Comparison of ENCODE assay signal across 9 cellular contexts in the genomic region with DNA sequence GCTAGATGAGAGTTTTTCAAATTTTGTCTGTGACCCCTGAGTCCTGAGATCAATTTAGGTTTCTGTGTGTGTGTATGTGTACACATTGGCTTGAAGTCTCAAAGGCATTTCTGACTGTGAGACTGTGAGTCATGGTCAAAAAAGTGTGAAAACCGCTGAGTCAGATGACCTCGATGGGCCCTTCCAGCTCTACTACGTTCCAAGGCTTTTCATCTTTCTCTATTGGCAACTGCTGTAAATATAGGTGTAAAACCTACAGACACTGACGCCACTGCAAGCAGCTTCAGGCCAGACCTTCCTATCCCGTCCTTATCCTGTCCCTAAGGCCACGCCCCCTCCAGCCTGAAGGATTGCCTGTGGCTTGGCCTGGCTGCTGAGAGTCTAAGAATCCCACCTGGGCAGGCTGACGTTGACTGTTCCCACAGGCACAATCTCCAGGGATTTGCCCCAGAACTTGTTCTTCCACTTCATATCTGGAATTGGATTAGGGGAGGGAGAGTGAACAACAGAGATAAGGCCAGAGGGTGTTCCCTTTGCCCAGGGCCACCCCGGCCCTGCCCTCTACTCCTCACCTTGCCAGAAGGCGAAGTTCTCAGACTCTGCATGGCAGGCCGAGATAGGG. TPM values are rescaled to one million over a fixed set of nuclear protein-coding genes. Genes with fewer than 3 reads are reported as not detected.
DNase-seq lines count a peak whose midpoint lies in the region; ATAC-seq, FAIRE-seq and TF ChIP-seq lines count a peak whose summit lies in the region.
"Had no signal": no experiment of that assay in that cellular context is flagged by ENCODE, and none has a peak within 500 bp of the region (broad histone marks: within the 10 kb centered on the region; RNA-seq: fewer than 3 reads in every experiment).

No MANE protein-coding gene starts in this region.

- 72% methylated on average over 10 of the region's 10 CpGs for whole genome bisulfite sequencing in GM12878 (ENCODE audit: insufficient coverage, insufficient replicate concordance, low lambda C conversion rate, missing lambda C conversion rate)
- 40 to 51% methylated on average over 5 to 8 of the region's 10 CpGs for WGBS in mesodermal cell (ENCODE audit: insufficient coverage in 2 of 2), 2 experiments

- no TSS peak for BruUV-seq in Calu3 (replicated peaks; lab: Mats Ljungman, UMichigan)
- BruUV-seq in GM12878 (replicated peaks; lab: Mats Ljungman, UMichigan): no TSS peak

- no peaks in the 10 kb centered on the region for H4K20me1 ChIP-seq in GM12878 (ENCODE audit: control insufficient read depth, insufficient read depth)

- peaks cover 43% of the 10 kb centered on the region for H3K36me3 Mint-ChIP-seq in Calu3 (ENCODE audit: insufficient read depth, unreplicated experiment)

- no peak for TF ChIP-seq POLR2A in GM12878 (IDR thresholded peaks at IDR 0.05; ENCODE audit: low read depth, low read length)

- DNase-seq in Calu3 (peak; percentile 81), HT-29 (ENCODE audit: low spot score) (peak; percentile 72), GM12878 (ENCODE audit: low read depth, low spot score) (no peak), SKM-1 (lab: John Stamatoyannopoulos, UW; ENCODE audit: unreplicated experiment) (no peak), GOT3 (lab: John Stamatoyannopoulos, UW) (no peak), mucosa of gallbladder (ENCODE audit: low spot score) (no peak)
- DNase-seq: left cardiac atrium had no signal

- no peaks in the 10 kb centered on the region for H3K79me2 ChIP-seq in GM12878 (ENCODE audit: control insufficient read depth, insufficient read depth, low read length)

- H3K9ac ChIP-seq in GM12878 (ENCODE audit: control insufficient read depth, insufficient read depth, low read length): no peak overlapping the region

- SMC1A ChIA-PET in GM12878 (lab: Charles Lee; ENCODE audit: uncharacterized antibody, unreplicated experiment): no interaction called here

- peak; percentile 13 for FAIRE-seq in GM12878 (lab: Jason Lieb, UNC)

- H3K36me3 ChIP-seq in GM12878 (ENCODE audit: control insufficient read depth in 2 of 2, insufficient read depth in 2 of 2, low read length in 1 of 2) (peaks cover 0 to 11% of the 10 kb centered on the region in 2 experiments; a peak in 3 of 4 replicates), mesodermal cell (ENCODE audit: control insufficient read depth, insufficient read depth, low read length) (peaks cover 35% of the 10 kb centered on the region)

- CTCF ChIA-PET in Calu3 (lab: Charles Lee) (interaction anchor here (0.6 to 0.7 kb wide), 2 partner anchors 11 to 831 kb away, joined by 3 to 6 read pairs; a partner anchor contains a TSS), GM12878 (lab: Yijun Ruan, JAX) (interaction anchor here (0.7 kb wide), 1 partner anchor 11 kb away, joined by 3 read pairs; no protein-coding TSS in a partner anchor)

- no peaks in the 10 kb centered on the region for H3K27me3 Mint-ChIP-seq in Calu3 (ENCODE audit: unreplicated experiment)

- no peak for TF ChIP-seq RAD21 in GM12878 (IDR thresholded peaks at IDR 0.05; ENCODE audit: insufficient read depth, low read depth, low read length)

- no peak overlapping the region for H3K4me2 ChIP-seq in GM12878 (ENCODE audit: control insufficient read depth, insufficient read depth)

- H3K4me1 ChIP-seq in GM12878 (ENCODE audit: control insufficient read depth, insufficient read depth, low read length): no peaks in the 10 kb centered on the region
- peaks cover 13% of the 10 kb centered on the region for H3K4me1 ChIP-seq in mesodermal cell (ENCODE audit: control insufficient read depth, insufficient read depth, low read length, poor library complexity, severe bottlenecking)

- in situ Hi-C loops in GM12878 (cut with MboI): no loop called here

- peaks cover 34% of the 10 kb centered on the region for H3K4me1 Mint-ChIP-seq in Calu3 (ENCODE audit: low read depth, unreplicated experiment)

- no peak for TF ChIP-seq CTCF in Calu3 (IDR thresholded peaks at IDR 0.05; ENCODE audit: unreplicated experiment)
- no peak for TF ChIP-seq CTCF in GM12878 (IDR thresholded peaks at IDR 0.05 in 2 of 3, conservative IDR thresholded peaks at IDR 0.05 in 1 of 3; ENCODE audit: control insufficient read depth in 2 of 3, extremely low read depth in 1 of 3, insufficient read depth in 1 of 3, low read depth in 3 of 3, low read length in 3 of 3)

- H2AFZ ChIP-seq in GM12878 (ENCODE audit: control insufficient read depth, low read depth, low read length): no peak overlapping the region

- no peaks in the 10 kb centered on the region for H3K27me3 ChIP-seq in GM12878 (replicated peaks in 1 of 2; ENCODE audit: control insufficient read depth in 2 of 2, insufficient read depth in 2 of 2, low read length in 1 of 2)

- H3K9me3 ChIP-seq in GM12878 (replicated peaks; ENCODE audit: control insufficient read depth, insufficient read depth, low read length) (no peaks in the 10 kb centered on the region), mesodermal cell (ENCODE audit: control insufficient read depth, low read length) (no peaks in the 10 kb centered on the region)

- no peaks in the 10 kb centered on the region for H3K9me3 Mint-ChIP-seq in Calu3 (ENCODE audit: low read depth, unreplicated experiment)

- intact Hi-C loops in Calu3 (cut with micrococcal nuclease; ENCODE audit: unreplicated experiment) (no loop called here), GM12878 (cut with micrococcal nuclease; ENCODE audit: unreplicated experiment) (no loop called here)

- POLR2A ChIA-PET in GM12878 (lab: Charles Lee): interaction anchor here (1.2 kb wide), 1 partner anchor 12 kb away, joined by 3 read pairs; no protein-coding TSS in a partner anchor

- H3K27ac ChIP-seq in GM12878 (ENCODE audit: control insufficient read depth, insufficient read depth): no peak overlapping the region
- peak overlapping the region; percentile 23 for H3K27ac ChIP-seq in mesodermal cell (ENCODE audit: low read depth, low read length, severe bottlenecking)

- H3K27ac Mint-ChIP-seq in Calu3 (ENCODE audit: unreplicated experiment): peak overlapping the region; percentile 61

- peak; percentile 90 for ATAC-seq in GM12878
- ATAC-seq in HG03521 (IDR thresholded peaks at IDR 0.05; ENCODE audit: unreplicated experiment): no peak

- TF ChIP-seq EP300 in GM12878 (IDR thresholded peaks at IDR 0.05; ENCODE audit: borderline replicate concordance in 1 of 2, control insufficient read depth in 1 of 2, low read depth in 2 of 2, low read length in 2 of 2): no peak

- H3K4me3 Mint-ChIP-seq in Calu3 (ENCODE audit: low read depth, unreplicated experiment): peak overlapping the region; percentile 26

- RAD21 ChIA-PET in GM12878 (lab: Charles Lee; ENCODE audit: unreplicated experiment): interaction anchor here (1.1 kb wide), 1 partner anchor 31 kb away, joined by 3 read pairs; a partner anchor contains a TSS

- H3K4me3 ChIP-seq in GM12878: no peak overlapping the region
- no peak overlapping the region for H3K4me3 ChIP-seq in mesodermal cell (ENCODE audit: extremely low read depth, insufficient read depth, low read length, poor library complexity, severe bottlenecking)

RNA-seq across cellular contexts. Expression of a gene that starts 11.3 kb away (rescaled TPM):
- total RNA-seq in Calu3 (2022): 58.3 and 58.4 TPM in 2 replicates
- total RNA-seq in HT-29 (2014; rRNA removed; shearing (Covaris generic)): 18.7 and 21.6 TPM in 2 replicates
- total RNA-seq in GM12878 (2013; cell fraction: nucleolus; rRNA removed): 63.2 and 64.3 TPM in 2 replicates
- total RNA-seq in GM12878 (2014; rRNA removed): 8.4 and 9.9 TPM in 2 replicates
- 4.0 and 5.7 TPM in 2 replicates for total RNA-seq in GM12878 (2014; rRNA removed; fragmentation: Illumina TruSeq; extraction: Trizol)
- 14.2 and 16.1 TPM in 2 replicates for total RNA-seq in GM12878 (2021)
- polyA plus RNA-seq in GM12878 (2011; ENCODE audit: low read depth): 3.9 TPM
- 4.7 and 9.9 TPM in 2 replicates for polyA plus RNA-seq in GM12878 (2011; rRNA removed)
- polyA plus RNA-seq in GM12878 (2011; cell fraction: cytosol; rRNA removed): 7.8 and 11.8 TPM in 2 replicates
- polyA plus RNA-seq in GM12878 (2011; cell fraction: nucleus; rRNA removed): 205 and 247 TPM in 2 replicates
- 12.7 and 12.9 TPM in 2 replicates for polyA plus RNA-seq in GM12878 (2012)
- polyA plus RNA-seq in GM12878 (2014; fragmentation: Illumina TruSeq; extraction: Trizol): 2.4 and 5.3 TPM in 2 replicates
- polyA plus RNA-seq in GM12878 (2014; fragmentation: Nextera tagmentation; extraction: Ambion mirVana): under 1 TPM; 0.50 to 0.82 TPM
- polyA plus RNA-seq in GM12878 (2014; rRNA removed): 14.0 and 18.4 TPM in 2 replicates
- 1 to 10 TPM; 6.3 to 7.2 TPM for polyA plus RNA-seq in GM12878 (2016; fragmentation: Nextera tagmentation; extraction: Ambion mirVana)
- polyA minus RNA-seq in GM12878 (2011; rRNA and poly(A)+ RNA removed): 9.4 and 19.1 TPM in 2 replicates
- polyA minus RNA-seq in GM12878 (2011; cell fraction: cytosol; rRNA and poly(A)+ RNA removed): 6.3 and 6.9 TPM in 2 replicates
- polyA minus RNA-seq in GM12878 (2011; cell fraction: nucleus; rRNA and poly(A)+ RNA removed): 46.7 and 51.1 TPM in 2 replicates
- polyA plus RNA-seq in mesodermal cell (2013, experiment 1 of 2): 13.1 TPM
- polyA plus RNA-seq in mesodermal cell (2013, experiment 2 of 2): 11.7 TPM
- 39.3 TPM for total RNA-seq in mucosa of gallbladder

RNA-seq across cellular contexts. Expression of a gene that starts 21.0 kb away (rescaled TPM):
- total RNA-seq in Calu3 (2022) (70.2 and 84.1 TPM in 2 replicates), GM12878 (2014; rRNA removed) (56.6 and 56.9 TPM in 2 replicates), GM12878 (2014; rRNA removed; fragmentation: Illumina TruSeq; extraction: Trizol) (32.7 and 35.6 TPM in 2 replicates), GM12878 (2021) (44.6 and 44.8 TPM in 2 replicates), mucosa of gallbladder (38.9 TPM)
- total RNA-seq in HT-29 (2014; rRNA removed; shearing (Covaris generic)): 47.6 and 52.9 TPM in 2 replicates
- total RNA-seq in GM12878 (2013; cell fraction: nucleolus; rRNA removed): 16.1 and 17.5 TPM in 2 replicates
- polyA plus RNA-seq in GM12878 (2011; ENCODE audit: low read depth): 31.9 TPM
- polyA plus RNA-seq in GM12878 (2011; rRNA removed) (37.1 and 61.9 TPM in 2 replicates), GM12878 (2014; fragmentation: Illumina TruSeq; extraction: Trizol) (22.4 and 48.3 TPM in 2 replicates), GM12878 (2014; fragmentation: Nextera tagmentation; extraction: Ambion mirVana) (10 to 100 TPM; 18.9 to 22.3 TPM), GM12878 (2014; rRNA removed) (46.1 and 50.7 TPM in 2 replicates), GM12878 (2016; fragmentation: Nextera tagmentation; extraction: Ambion mirVana) (10 to 100 TPM; 46.3 to 49.1 TPM)
- polyA plus RNA-seq in GM12878 (2011; cell fraction: cytosol; rRNA removed): 90.0 and 112 TPM in 2 replicates
- 48.9 and 49.8 TPM in 2 replicates for polyA plus RNA-seq in GM12878 (2011; cell fraction: nucleus; rRNA removed)
- 40.6 and 55.5 TPM in 2 replicates for polyA plus RNA-seq in GM12878 (2012)
- polyA minus RNA-seq in GM12878 (2011; rRNA and poly(A)+ RNA removed): 81.3 and 114 TPM in 2 replicates
- 28.9 and 35.2 TPM in 2 replicates for polyA minus RNA-seq in GM12878 (2011; cell fraction: cytosol; rRNA and poly(A)+ RNA removed)
- 13.5 and 24.3 TPM in 2 replicates for polyA minus RNA-seq in GM12878 (2011; cell fraction: nucleus; rRNA and poly(A)+ RNA removed)
- 77.2 TPM for polyA plus RNA-seq in mesodermal cell (2013, experiment 1 of 2)
- polyA plus RNA-seq in mesodermal cell (2013, experiment 2 of 2): 79.2 TPM

RNA-seq across cellular contexts. Expression of a gene that starts 21.2 kb away (rescaled TPM):
- 2.9 and 4.0 TPM in 2 replicates for total RNA-seq in Calu3 (2022)
- total RNA-seq in HT-29 (2014; rRNA removed; shearing (Covaris generic)): 0.10 TPM in 1 of 2 replicates, not detected in the other
- not detected in 2 replicates for total RNA-seq in GM12878 (2013; cell fraction: nucleolus; rRNA removed)
- 0.16 and 0.23 TPM in 2 replicates for total RNA-seq in GM12878 (2014; rRNA removed)
- total RNA-seq in GM12878 (2014; rRNA removed; fragmentation: Illumina TruSeq; extraction: Trizol): 0.22 and 0.37 TPM in 2 replicates
- 0.38 and 0.53 TPM in 2 replicates for total RNA-seq in GM12878 (2021)
- 0.42 TPM for polyA plus RNA-seq in GM12878 (2011; ENCODE audit: low read depth)
- 0.35 and 0.39 TPM in 2 replicates for polyA plus RNA-seq in GM12878 (2011; rRNA removed)
- polyA plus RNA-seq in GM12878 (2011; cell fraction: cytosol; rRNA removed): 0.28 and 0.45 TPM in 2 replicates
- 0.67 and 0.89 TPM in 2 replicates for polyA plus RNA-seq in GM12878 (2011; cell fraction: nucleus; rRNA removed)
- 0.34 and 0.35 TPM in 2 replicates for polyA plus RNA-seq in GM12878 (2012)
- 1.0 and 2.8 TPM in 2 replicates for polyA plus RNA-seq in GM12878 (2014; fragmentation: Illumina TruSeq; extraction: Trizol)
- polyA plus RNA-seq in GM12878 (2014; fragmentation: Nextera tagmentation; extraction: Ambion mirVana): under 1 TPM in 1 of 2 experiments, not detected in 1; 0.15 TPM
- 0.29 and 0.72 TPM in 2 replicates for polyA plus RNA-seq in GM12878 (2014; rRNA removed)
- 1 to 10 TPM; 1.7 to 1.8 TPM for polyA plus RNA-seq in GM12878 (2016; fragmentation: Nextera tagmentation; extraction: Ambion mirVana)
- polyA minus RNA-seq in GM12878 (2011; rRNA and poly(A)+ RNA removed): 0.31 and 0.37 TPM in 2 replicates
- not detected in 2 replicates for polyA minus RNA-seq in GM12878 (2011; cell fraction: cytosol; rRNA and poly(A)+ RNA removed)
- 0.48 TPM in 1 of 2 replicates, not detected in the other for polyA minus RNA-seq in GM12878 (2011; cell fraction: nucleus; rRNA and poly(A)+ RNA removed)
- polyA plus RNA-seq in mesodermal cell (2013, experiment 1 of 2): 0.52 TPM
- 0.35 TPM for polyA plus RNA-seq in mesodermal cell (2013, experiment 2 of 2)
- 1.1 TPM for total RNA-seq in mucosa of gallbladder
- total RNA-seq: left cardiac atrium had no signal

RNA-seq across cellular contexts. Expression of a gene that starts 30.8 kb away (rescaled TPM):
- total RNA-seq in Calu3 (2022) (34.8 and 37.0 TPM in 2 replicates), GM12878 (2014; rRNA removed) (33.3 and 39.3 TPM in 2 replicates), GM12878 (2014; rRNA removed; fragmentation: Illumina TruSeq; extraction: Trizol) (13.5 TPM in 2 replicates), GM12878 (2021) (28.9 and 30.5 TPM in 2 replicates), mucosa of gallbladder (35.4 TPM)
- 27.3 and 29.2 TPM in 2 replicates for total RNA-seq in HT-29 (2014; rRNA removed; shearing (Covaris generic))
- total RNA-seq in GM12878 (2013; cell fraction: nucleolus; rRNA removed): 53.1 and 65.3 TPM in 2 replicates
- polyA plus RNA-seq in GM12878 (2011; ENCODE audit: low read depth): 12.7 TPM
- polyA plus RNA-seq in GM12878 (2011; rRNA removed) (9.7 and 15.4 TPM in 2 replicates), GM12878 (2014; fragmentation: Illumina TruSeq; extraction: Trizol) (3.0 and 10.8 TPM in 2 replicates), GM12878 (2014; fragmentation: Nextera tagmentation; extraction: Ambion mirVana) (1 to 10 TPM in 1 of 2 experiments, under 1 TPM in 1; 0.34 to 1.9 TPM), GM12878 (2014; rRNA removed) (32.7 and 33.4 TPM in 2 replicates), GM12878 (2016; fragmentation: Nextera tagmentation; extraction: Ambion mirVana) (10 to 100 TPM; 24.8 to 29.9 TPM)
- 28.5 and 36.7 TPM in 2 replicates for polyA plus RNA-seq in GM12878 (2011; cell fraction: cytosol; rRNA removed)
- 140 and 158 TPM in 2 replicates for polyA plus RNA-seq in GM12878 (2011; cell fraction: nucleus; rRNA removed)
- polyA plus RNA-seq in GM12878 (2012): 28.3 and 28.5 TPM in 2 replicates
- 9.4 and 24.8 TPM in 2 replicates for polyA minus RNA-seq in GM12878 (2011; rRNA and poly(A)+ RNA removed)
- 8.5 and 8.6 TPM in 2 replicates for polyA minus RNA-seq in GM12878 (2011; cell fraction: cytosol; rRNA and poly(A)+ RNA removed)
- 31.2 and 38.5 TPM in 2 replicates for polyA minus RNA-seq in GM12878 (2011; cell fraction: nucleus; rRNA and poly(A)+ RNA removed)
- polyA plus RNA-seq in mesodermal cell (2013, experiment 1 of 2): 47.6 TPM
- 39.6 TPM for polyA plus RNA-seq in mesodermal cell (2013, experiment 2 of 2)

RNA-seq across cellular contexts. Expression of a gene that starts 40.7 kb away (rescaled TPM):
- total RNA-seq in Calu3 (2022): 1.1 and 1.2 TPM in 2 replicates
- 11.2 and 12.5 TPM in 2 replicates for total RNA-seq in HT-29 (2014; rRNA removed; shearing (Covaris generic))
- 0.21 and 0.34 TPM in 2 replicates for total RNA-seq in GM12878 (2013; cell fraction: nucleolus; rRNA removed)
- total RNA-seq in GM12878 (2014; rRNA removed): not detected in 2 replicates
- 0.05 TPM in 1 of 2 replicates, not detected in the other for total RNA-seq in GM12878 (2014; rRNA removed; fragmentation: Illumina TruSeq; extraction: Trizol)
- total RNA-seq in GM12878 (2021): 0.05 TPM in 1 of 2 replicates, not detected in the other
- polyA plus RNA-seq in GM12878 (2011; ENCODE audit: low read depth): not detected
- polyA plus RNA-seq in GM12878 (2011; rRNA removed): 0.03 and 0.05 TPM in 2 replicates
- polyA plus RNA-seq in GM12878 (2011; cell fraction: cytosol; rRNA removed): 0.05 and 0.07 TPM in 2 replicates
- 0.12 TPM in 2 replicates for polyA plus RNA-seq in GM12878 (2011; cell fraction: nucleus; rRNA removed)
- polyA plus RNA-seq in GM12878 (2012): 0.08 and 0.09 TPM in 2 replicates
- not detected in 2 replicates for polyA plus RNA-seq in GM12878 (2014; fragmentation: Illumina TruSeq; extraction: Trizol)
- not detected for polyA plus RNA-seq in GM12878 (2014; fragmentation: Nextera tagmentation; extraction: Ambion mirVana)
- 0.06 TPM in 1 of 2 replicates, not detected in the other for polyA plus RNA-seq in GM12878 (2014; rRNA removed)
- under 1 TPM in 1 of 2 experiments, not detected in 1; 0.15 TPM for polyA plus RNA-seq in GM12878 (2016; fragmentation: Nextera tagmentation; extraction: Ambion mirVana)
- polyA minus RNA-seq in GM12878 (2011; rRNA and poly(A)+ RNA removed): 0.21 TPM in 1 of 2 replicates, not detected in the other
- polyA minus RNA-seq in GM12878 (2011; cell fraction: cytosol; rRNA and poly(A)+ RNA removed): not detected in 2 replicates
- polyA minus RNA-seq in GM12878 (2011; cell fraction: nucleus; rRNA and poly(A)+ RNA removed): 0.12 and 0.19 TPM in 2 replicates
- polyA plus RNA-seq in mesodermal cell (2013, experiment 1 of 2): 50.4 TPM
- polyA plus RNA-seq in mesodermal cell (2013, experiment 2 of 2): 40.8 TPM
- total RNA-seq in mucosa of gallbladder: 0.14 TPM

Comparison
In these comparisons a context has a peak if more than half of its experiments do, and no peak if none do; other contexts are left out.
1. DNase-seq: peak in Calu3 (single experiment) and HT-29 (single experiment); none in GM12878 (single experiment), SKM-1 (single experiment), GOT3 (single experiment) and mucosa of gallbladder (single experiment).